ENCODE assay signal across 14 cellular contexts in genomic region chr1:205709059-205709398, GRCh38. TPM values are rescaled to one million over a fixed set of nuclear protein-coding genes. Genes with fewer than 3 reads are reported as not detected.
DNase-seq lines count a peak whose midpoint lies in the region; ATAC-seq, FAIRE-seq and TF ChIP-seq lines count a peak whose summit lies in the region.
"Had no signal": no experiment of that assay in that cellular context is flagged by ENCODE, and none has a peak within 500 bp of the region (broad histone marks: within the 10 kb centered on the region; RNA-seq: fewer than 3 reads in every experiment).

No MANE protein-coding gene starts in this region.

- no peak for TF ChIP-seq EP300 in K562 (IDR thresholded peaks at IDR 0.05; ENCODE audit: low read length)

- 63 to 65% methylated on average over 4 of the region's 4 CpGs for WGBS in GM23248 (ENCODE audit: low coverage in 1 of 2, low lambda C conversion rate in 2 of 2, missing lambda C conversion rate in 2 of 2), 2 experiments
- WGBS in K562 (ENCODE audit: insufficient coverage, low coverage, missing lambda C conversion rate) = 46% methylated on average over 4 of the region's 4 CpGs
- 53% methylated on average over 4 of the region's 4 CpGs for WGBS in right cardiac atrium

- peak; percentile 51 for DNase-seq in GM23248
- DNase-seq in K562 (ENCODE audit: extremely low read depth in 1 of 4, low spot score in 3 of 4) = no peak
- DNase-seq in right cardiac atrium = no peak
- DNase-seq in gastrocnemius medialis = no peak
- no peak for DNase-seq in NCI-H2171 (lab: John Stamatoyannopoulos, UW)
- DNase-seq in SK-N-DZ (ENCODE audit: low spot score) = no peak
- DNase-seq: activated CD4-positive, CD25-positive, alpha-beta regulatory T cell treated with anti-CD3 and anti-CD28 coated beads, Interleukin-2, amount 50 U/mL, for 72 hours; caudate nucleus; immature natural killer cell; naive thymus-derived CD4-positive, alpha-beta T cell; NCI-H1930; tibial artery had no signal

- no peak for TF ChIP-seq POLR2A in K562 (conservative IDR thresholded peaks at IDR 0.05)
- TF ChIP-seq POLR2A in gastrocnemius medialis (IDR thresholded peaks at IDR 0.05) = no peak

- H3K79me2 ChIP-seq in GM23248 (ENCODE audit: insufficient read depth) = no peaks in the 10 kb centered on the region
- H3K79me2 ChIP-seq in K562 (ENCODE audit: control insufficient read depth, insufficient read depth, low read length) = no peaks in the 10 kb centered on the region

- POLR2A ChIA-PET in K562 (lab: Yijun Ruan, JAX) = interaction anchor here (0.6 to 7.5 kb wide), 13 partner anchors 8 to 199 kb away, joined by 3 to 46 read pairs (median 4); partner anchors contain the start of genes ELK4 and SLC45A3

- H3K9me2 ChIP-seq in GM23248 (ENCODE audit: insufficient read depth) = no peaks in the 10 kb centered on the region

- no peaks in the 10 kb centered on the region for H3K9me1 ChIP-seq in K562 (ENCODE audit: control insufficient read depth, insufficient read depth, low read length)

- H3K27ac ChIP-seq in GM23248 = no peak overlapping the region
- H3K27ac ChIP-seq in K562 (ENCODE audit: extremely low read depth, low read depth, low read length) = no peak overlapping the region
- no peak overlapping the region for H3K27ac ChIP-seq in right cardiac atrium (ENCODE audit: low read length)
- peak overlapping the region in 3 of 4 donors; percentile 3 to 44 (median 27) for H3K27ac ChIP-seq in gastrocnemius medialis
- H3K27ac ChIP-seq: epithelial cell of prostate, tibial artery had no signal

- CTCF ChIA-PET in K562 (lab: Yijun Ruan, JAX; ENCODE audit: low intra/inter-chr PET ratio) = interaction anchor here (0.6 to 6.0 kb wide), 2 partner anchors 36 to 51 kb away, joined by 3 to 81 read pairs; no protein-coding TSS in a partner anchor

- in situ Hi-C loops in GM23248 (cut with MboI) = no loop called here
- in situ Hi-C loops in K562 (cut with MboI) = no loop called here
- in situ Hi-C loops in gastrocnemius medialis (cut with MboI; ENCODE audit: low sequenced_read_pairs in 4 of 4) = loop anchor here in 1 of 4 donors (5.0 kb wide), 1 partner anchor 47 kb away; no protein-coding TSS in a partner anchor

- BruUV-seq in K562 (replicated peaks; lab: Mats Ljungman, UMichigan) = no TSS peak

- H3K4me3 ChIP-seq in GM23248 = no peak overlapping the region
- no peak overlapping the region for H3K4me3 ChIP-seq in K562
- H3K4me3 ChIP-seq in right cardiac atrium (ENCODE audit: low read length) = no peak overlapping the region
- no peak overlapping the region for H3K4me3 ChIP-seq in gastrocnemius medialis
- H3K4me3 ChIP-seq: tibial artery had no signal

- H3K36me3 ChIP-seq in GM23248 (ENCODE audit: low read depth) = peaks cover 14% of the 10 kb centered on the region
- peaks cover 35% of the 10 kb centered on the region for H3K36me3 ChIP-seq in K562 (ENCODE audit: control insufficient read depth, insufficient read depth, low read length)
- H3K36me3 ChIP-seq in gastrocnemius medialis = peaks cover 0 to 3% of the 10 kb centered on the region in 2 donors

- H3K9ac ChIP-seq in GM23248 (no peak overlapping the region), K562 (ENCODE audit: insufficient read depth in 1 of 2, low read depth in 2 of 2, low read length in 2 of 2) (no peak overlapping the region)

- H3K27me3 ChIP-seq in GM23248 (replicated peaks; ENCODE audit: insufficient read depth) = no peaks in the 10 kb centered on the region
- H3K27me3 ChIP-seq in K562 (ENCODE audit: control insufficient read depth in 2 of 2, insufficient read depth in 2 of 2, low read length in 2 of 2) = no peaks in the 10 kb centered on the region
- H3K27me3 ChIP-seq in right cardiac atrium (ENCODE audit: control insufficient read depth, insufficient read depth) = no peaks in the 10 kb centered on the region
- no peaks in the 10 kb centered on the region for H3K27me3 ChIP-seq in gastrocnemius medialis
- H3K27me3 ChIP-seq: tibial artery had no signal

- H3F3A ChIP-seq in GM23248 (ENCODE audit: insufficient read depth) = peaks cover 30% of the 10 kb centered on the region

- no peak overlapping the region for H3K4me2 ChIP-seq in GM23248 (ENCODE audit: unreplicated experiment)
- no peak overlapping the region for H3K4me2 ChIP-seq in K562 (ENCODE audit: insufficient read depth, low read length)

- no peak for ATAC-seq in K562
- ATAC-seq in right cardiac atrium = peak; percentile 38 to 70
- no peak for ATAC-seq in gastrocnemius medialis
- ATAC-seq in GM21423 (IDR thresholded peaks at IDR 0.05; ENCODE audit: unreplicated experiment) = no peak
- ATAC-seq: naive thymus-derived CD4-positive, alpha-beta T cell had no signal

- no peak for TF ChIP-seq RAD21 in K562 (CRISPR knock-in tag; conservative IDR thresholded peaks at IDR 0.05 in 1 of 2, IDR thresholded peaks at IDR 0.05 in 1 of 2)

- H2AFZ ChIP-seq in GM23248 = no peak overlapping the region
- H2AFZ ChIP-seq in K562 (ENCODE audit: low read depth, low read length) = no peak overlapping the region

- H3K4me1 ChIP-seq in GM23248 (ENCODE audit: insufficient read depth) = 0 out of 2 replicates have a peak, but pooled peaks cover 7% of the 10 kb centered on the region
- H3K4me1 ChIP-seq in K562 (replicated peaks in 1 of 2; ENCODE audit: control insufficient read depth in 2 of 2, insufficient read depth in 2 of 2, low read length in 2 of 2) = peaks cover 4 to 19% of the 10 kb centered on the region in 2 experiments; a peak in 4 of 5 replicates
- peaks cover 7% of the 10 kb centered on the region for H3K4me1 ChIP-seq in right cardiac atrium (ENCODE audit: control insufficient read depth, insufficient read depth, low read length)
- peaks cover 18 to 22% of the 10 kb centered on the region in 2 donors for H3K4me1 ChIP-seq in gastrocnemius medialis

- H3K9me3 ChIP-seq in GM23248 (ENCODE audit: low read depth) = no peaks in the 10 kb centered on the region
- no peaks in the 10 kb centered on the region for H3K9me3 ChIP-seq in K562 (replicated peaks; ENCODE audit: control insufficient read depth, insufficient read depth, low read depth, low read length)
- no peaks in the 10 kb centered on the region for H3K9me3 ChIP-seq in right cardiac atrium (ENCODE audit: control insufficient read depth, low read length)
- no peaks in the 10 kb centered on the region for H3K9me3 ChIP-seq in gastrocnemius medialis
- H3K9me3 ChIP-seq: tibial artery had no signal

- intact Hi-C loops in K562 (cut with micrococcal nuclease) (no loop called here), right cardiac atrium (cut with DNase I) (loop anchor here in 1 of 4 donors (5.0 kb wide), 1 partner anchor 47 kb away; no protein-coding TSS in a partner anchor), gastrocnemius medialis (cut with DNase I; ENCODE audit: low total_unique reads) (no loop called here)

- H4K20me1 ChIP-seq in GM23248 (ENCODE audit: insufficient read depth) (no peaks in the 10 kb centered on the region), K562 (replicated peaks; ENCODE audit: control insufficient read depth, insufficient read depth, low read length) (no peaks in the 10 kb centered on the region; the same call in 1 of the 2 replicates)

- FAIRE-seq in K562 (lab: Jason Lieb, UNC) = no peak

- TF ChIP-seq CTCF in K562 (IDR thresholded peaks at IDR 0.05 in 2 of 3, conservative IDR thresholded peaks at IDR 0.05 in 1 of 3; ENCODE audit: insufficient read depth in 2 of 3, low read depth in 1 of 3, low read length in 3 of 3) (no peak), gastrocnemius medialis (IDR thresholded peaks at IDR 0.05 in 4 of 5, conservative IDR thresholded peaks at IDR 0.05 in 1 of 5) (no peak)

RNA-seq across cellular contexts. Expression of gene SLC45A3, which starts 28.7 kb away (rescaled TPM):
- total RNA-seq in GM23248 (2014; rRNA removed; shearing (Covaris generic)) = 1.2 and 1.8 TPM in 2 replicates
- polyA plus RNA-seq in GM23248 (2016; fragmentation: Nextera tagmentation; extraction: Ambion mirVana) (0.18 and 0.38 TPM in 2 replicates), K562 (2011; rRNA removed) (3.3 and 3.5 TPM in 2 replicates), K562 (2014; fragmentation: Illumina TruSeq; extraction: Trizol) (1.3 and 1.7 TPM in 2 replicates), K562 (2014; fragmentation: Nextera tagmentation; extraction: Ambion mirVana) (under 1 TPM; 0.06 to 0.10 TPM), K562 (2014; rRNA removed) (2.4 TPM in 2 replicates), right cardiac atrium (1.5 TPM)
- total RNA-seq in K562 (2011; cell fraction: chromatin; rRNA removed; ENCODE audit: low replicate concordance) = 7.0 and 13.6 TPM in 2 replicates
- 10.5 and 12.5 TPM in 2 replicates for total RNA-seq in K562 (2011; cell fraction: nucleolus; rRNA removed)
- 8.7 and 12.1 TPM in 2 replicates for total RNA-seq in K562 (2011; cell fraction: nucleoplasm; rRNA removed)
- total RNA-seq in K562 (2014; rRNA removed) (1.5 and 2.8 TPM in 2 replicates), K562 (2014; rRNA removed; fragmentation: Illumina TruSeq; extraction: Trizol) (0.87 and 1.1 TPM in 2 replicates), K562 (2015; rRNA removed; fragmentation: Illumina TruSeq; extraction: Trizol) (0.60 and 0.83 TPM in 2 replicates), K562 (2021) (2.5 and 3.0 TPM in 2 replicates), right cardiac atrium (1 to 10 TPM; 1.5 to 3.6 (median 2.6) TPM), gastrocnemius medialis (1 to 10 TPM in 2 of 4 donors, under 1 TPM in 1, not detected in 1; 0.76 to 1.2 (median 1.0) TPM)
- 2.7 and 5.8 TPM in 2 replicates for polyA plus RNA-seq in K562 (2011; cell fraction: cytosol; rRNA removed)
- 11.2 and 15.9 TPM in 2 replicates for polyA plus RNA-seq in K562 (2011; cell fraction: nucleus; rRNA removed)
- polyA plus RNA-seq in K562 (2012) = 1.4 and 4.0 TPM in 2 replicates
- 0.84 and 1.5 TPM in 2 replicates for polyA minus RNA-seq in K562 (2011; rRNA and poly(A)+ RNA removed)
- polyA minus RNA-seq in K562 (2011; cell fraction: cytosol; rRNA and poly(A)+ RNA removed) = 1.3 and 1.8 TPM in 2 replicates
- 2.4 and 2.8 TPM in 2 replicates for polyA minus RNA-seq in K562 (2011; cell fraction: nucleus; rRNA and poly(A)+ RNA removed)
- 6.2 TPM in 2 replicates for polyA plus RNA-seq in SK-N-DZ (2014; cell fraction: cytosol; rRNA removed)
- 4.5 and 4.9 TPM in 2 replicates for polyA plus RNA-seq in SK-N-DZ (2014; cell fraction: nucleus; rRNA removed)
- polyA plus RNA-seq: immature natural killer cell; naive thymus-derived CD4-positive, alpha-beta T cell had no signal

RNA-seq across cellular contexts. Expression of gene NUCKS1, which starts 41.0 kb away (rescaled TPM):
- 122 and 125 TPM in 2 replicates for total RNA-seq in GM23248 (2014; rRNA removed; shearing (Covaris generic))
- polyA plus RNA-seq in GM23248 (2016; fragmentation: Nextera tagmentation; extraction: Ambion mirVana) (69.2 and 69.9 TPM in 2 replicates), K562 (2011; rRNA removed) (117 and 149 TPM in 2 replicates), K562 (2014; fragmentation: Illumina TruSeq; extraction: Trizol) (167 and 177 TPM in 2 replicates), K562 (2014; fragmentation: Nextera tagmentation; extraction: Ambion mirVana) (10 to 100 TPM; 66.7 to 83.4 TPM), K562 (2014; rRNA removed) (94.4 and 95.1 TPM in 2 replicates), right cardiac atrium (89.9 TPM)
- 27.6 and 204 TPM in 2 replicates for total RNA-seq in K562 (2011; cell fraction: chromatin; rRNA removed; ENCODE audit: low replicate concordance)
- 10.8 and 27.2 TPM in 2 replicates for total RNA-seq in K562 (2011; cell fraction: nucleolus; rRNA removed)
- total RNA-seq in K562 (2011; cell fraction: nucleoplasm; rRNA removed) = 57.1 and 92.6 TPM in 2 replicates
- total RNA-seq in K562 (2014; rRNA removed) (81.9 and 87.5 TPM in 2 replicates), K562 (2014; rRNA removed; fragmentation: Illumina TruSeq; extraction: Trizol) (232 and 280 TPM in 2 replicates), K562 (2015; rRNA removed; fragmentation: Illumina TruSeq; extraction: Trizol) (236 and 244 TPM in 2 replicates), K562 (2021) (201 and 216 TPM in 2 replicates), right cardiac atrium (100 to 1,000 TPM; 224 to 277 (median 251) TPM), gastrocnemius medialis (10 to 100 TPM; 45.5 to 69.7 (median 62.6) TPM)
- 32.1 and 83.7 TPM in 2 replicates for polyA plus RNA-seq in K562 (2011; cell fraction: cytosol; rRNA removed)
- 19.9 and 37.5 TPM in 2 replicates for polyA plus RNA-seq in K562 (2011; cell fraction: nucleus; rRNA removed)
- polyA plus RNA-seq in K562 (2012) = 80.3 and 120 TPM in 2 replicates
- polyA minus RNA-seq in K562 (2011; rRNA and poly(A)+ RNA removed) = 303 and 322 TPM in 2 replicates
- 85.8 and 115 TPM in 2 replicates for polyA minus RNA-seq in K562 (2011; cell fraction: cytosol; rRNA and poly(A)+ RNA removed)
- polyA minus RNA-seq in K562 (2011; cell fraction: nucleus; rRNA and poly(A)+ RNA removed) = 23.7 and 70.9 TPM in 2 replicates
- polyA plus RNA-seq in SK-N-DZ (2014; cell fraction: cytosol; rRNA removed) = 111 TPM in 2 replicates
- polyA plus RNA-seq in SK-N-DZ (2014; cell fraction: nucleus; rRNA removed) = 39.0 and 45.0 TPM in 2 replicates

Comparison
In these comparisons a context has a peak if more than half of its experiments do, and no peak if none do; other contexts are left out.
1. H3K27ac ChIP-seq: peak in gastrocnemius medialis (3 of 4); none in GM23248 (single experiment), K562 (single experiment) and right cardiac atrium (single experiment).
2. ATAC-seq: peak in right cardiac atrium (2 of 2); none in K562 (single experiment), gastrocnemius medialis (0 of 2) and GM21423 (single experiment).